In the genomic region with DNA sequence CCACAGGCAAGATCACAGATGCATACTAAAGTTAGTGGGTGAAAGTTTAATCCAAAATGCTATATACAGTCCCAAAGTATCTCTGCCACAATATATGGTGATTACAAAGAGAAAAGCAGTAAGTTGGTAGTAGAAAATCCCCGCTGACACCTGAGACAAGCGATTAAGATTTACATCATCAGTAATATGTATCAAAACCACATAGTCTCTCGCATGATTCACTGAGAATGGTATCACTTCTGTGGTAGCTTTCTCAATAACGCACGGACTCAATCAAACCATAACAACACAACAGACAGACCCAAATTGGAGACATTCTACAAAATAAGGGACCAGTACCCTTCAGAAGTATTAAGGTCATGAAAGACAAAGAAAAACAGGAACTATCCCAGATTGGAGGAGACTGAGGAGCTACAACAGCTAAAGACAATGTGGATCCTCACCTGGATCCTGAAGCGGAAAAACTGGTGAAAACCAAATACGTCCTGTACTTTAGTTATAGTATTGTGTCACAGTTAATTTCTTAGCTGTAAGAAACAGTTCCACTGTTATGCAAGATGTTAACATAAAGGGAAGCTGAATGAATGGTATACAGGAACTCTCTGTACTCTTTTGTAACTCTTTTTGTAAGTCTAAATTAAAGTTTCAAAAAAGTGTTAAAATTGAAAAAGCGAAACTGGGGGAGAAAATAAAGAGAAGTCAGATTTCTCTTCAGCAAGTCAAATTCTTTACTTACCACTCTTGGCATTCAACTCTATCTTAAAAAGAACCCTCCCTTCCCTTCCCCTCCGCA, we compare ENCODE assay signal across 13 cellular contexts. TPM values are rescaled to one million over a fixed set of nuclear protein-coding genes. Genes with fewer than 3 reads are reported as not detected.
A peak's percentile ranks its signal among the peaks of the same experiment; 100 is the strongest.
DNase-seq lines count a peak whose midpoint lies in the region; ATAC-seq and TF ChIP-seq lines count a peak whose summit lies in the region.
"Had no signal": no experiment of that assay in that cellular context is flagged by ENCODE, and none has a peak within 500 bp of the region (broad histone marks: within the 10 kb centered on the region; RNA-seq: fewer than 3 reads in every experiment).

No MANE protein-coding gene starts in this region.

- H3K18ac ChIP-seq in mesendoderm (ENCODE audit: low read length) = no peak overlapping the region

- no peak overlapping the region for H3K23ac ChIP-seq in mesendoderm (ENCODE audit: low read length)

- H3K27ac ChIP-seq in HL-60 (replicated peaks) = peak overlapping the region; percentile 80
- no peak overlapping the region for H3K27ac ChIP-seq in lung (ENCODE audit: low read depth in 1 of 2, low read length in 1 of 2)
- H3K27ac ChIP-seq in mesendoderm (ENCODE audit: low read depth, low read length) = no peak overlapping the region

- WGBS in lung, 2 donors = 28 to 64% methylated on average over 9 of the region's 9 CpGs
- WGBS in mesendoderm (ENCODE audit: extremely low coverage, insufficient coverage, low lambda C conversion rate) = no CpG with 5 or more reads among the region's 9 CpGs

- H3K4me3 ChIP-seq in HL-60 (replicated peaks; ENCODE audit: insufficient read depth, low read length) (no peak overlapping the region), lung (no peak overlapping the region), mesendoderm (ENCODE audit: low read length) (no peak overlapping the region)

- H3K27ac Mint-ChIP-seq in activated naive CD8-positive, alpha-beta T cell treated with anti-CD3 and anti-CD28 coated beads, Interleukin-2, amount 50 U/mL, for 24 hours = peak overlapping the region; percentile 6

- H3K4ac ChIP-seq in mesendoderm (ENCODE audit: low read depth, low read length) = no peak overlapping the region

- H3K4me1 ChIP-seq in lung (ENCODE audit: control insufficient read depth in 2 of 2, insufficient read depth in 2 of 2, low read length in 2 of 2) = no peaks in the 10 kb centered on the region
- no peaks in the 10 kb centered on the region for H3K4me1 ChIP-seq in mesendoderm (ENCODE audit: control insufficient read depth, low read depth, low read length)

- H3K36me3 ChIP-seq in lung (ENCODE audit: control insufficient read depth in 2 of 2, insufficient read depth in 2 of 2, low read length in 2 of 2) (peaks cover 5 to 10% of the 10 kb centered on the region in 2 donors), mesendoderm (ENCODE audit: control insufficient read depth, insufficient read depth, low read length) (no peaks in the 10 kb centered on the region)

- no peak overlapping the region for H4K8ac ChIP-seq in mesendoderm (ENCODE audit: low read depth, low read length)

- H3K4me3 Mint-ChIP-seq in activated naive CD8-positive, alpha-beta T cell treated with anti-CD3 and anti-CD28 coated beads, Interleukin-2, amount 50 U/mL, for 24 hours = no peak overlapping the region

- TF ChIP-seq CTCF in HL-60 (IDR thresholded peaks at IDR 0.05; ENCODE audit: insufficient read depth, low read length) (no peak), lung (IDR thresholded peaks at IDR 0.05; ENCODE audit: control extremely low read depth, extremely low read depth) (no peak)

- H3K56ac ChIP-seq in mesendoderm (ENCODE audit: low read length) = no peak overlapping the region

- H3K27me3 Mint-ChIP-seq in activated naive CD8-positive, alpha-beta T cell treated with anti-CD3 and anti-CD28 coated beads, Interleukin-2, amount 50 U/mL, for 24 hours = no peaks in the 10 kb centered on the region

- no peaks in the 10 kb centered on the region for H3K79me2 ChIP-seq in mesendoderm (ENCODE audit: control insufficient read depth, insufficient read depth, low read length)

- no peak overlapping the region for H2BK15ac ChIP-seq in mesendoderm (replicated peaks; ENCODE audit: low read depth)

- H3K9me3 ChIP-seq in lung (ENCODE audit: control insufficient read depth in 2 of 2, insufficient read depth in 1 of 2, low read length in 1 of 2) = no peaks in the 10 kb centered on the region

- DNase-seq in CD1c-positive myeloid dendritic cell (ENCODE audit: extremely low spot score) (peak; percentile 71), HL-60 (ENCODE audit: low read depth in 1 of 2, low spot score in 1 of 2) (peak; percentile 29 to 39), lung (ENCODE audit: low spot score) (no peak), DMS153 treated with DMSO at 0.1 percent for 48 hours (lab: John Stamatoyannopoulos, UW; ENCODE audit: unreplicated experiment) (no peak), NCI-H2227 treated with DMSO at 0.1 percent for 48 hours (lab: John Stamatoyannopoulos, UW) (no peak), mesendoderm (no peak)
- DNase-seq in activated naive CD8-positive, alpha-beta T cell treated with anti-CD3 and anti-CD28 coated beads, Interleukin-2, amount 50 U/mL, for 24 hours = no peak
- DNase-seq: aorta; COR-L47; NCI-H345; stimulated activated CD4-positive, alpha-beta T cell treated with anti-CD3 and anti-CD28 coated beads, Interleukin-1b, Interleukin-23, amount 100 ng/mL, for 48 hours; T1000 had no signal

- no peak overlapping the region for H2BK5ac ChIP-seq in mesendoderm (ENCODE audit: low read length)

- no peak overlapping the region for H4K5ac ChIP-seq in mesendoderm (ENCODE audit: low read length)

- peak; percentile 85 for ATAC-seq in activated naive CD8-positive, alpha-beta T cell treated with anti-CD3 and anti-CD28 coated beads, Interleukin-2, amount 50 U/mL, for 24 hours
- ATAC-seq in lung (ENCODE audit: insufficient read depth, low FRiP score) (peak; percentile 19), HG02623 (IDR thresholded peaks at IDR 0.05; ENCODE audit: unreplicated experiment) (no peak)

- no peak overlapping the region for H3K4me2 ChIP-seq in mesendoderm (ENCODE audit: low read length)

- H3K9me3 Mint-ChIP-seq in activated naive CD8-positive, alpha-beta T cell treated with anti-CD3 and anti-CD28 coated beads, Interleukin-2, amount 50 U/mL, for 24 hours = no peaks in the 10 kb centered on the region

- no peak overlapping the region for H2AK5ac ChIP-seq in mesendoderm (ENCODE audit: low read length)

- H2BK120ac ChIP-seq in mesendoderm (ENCODE audit: low read depth, low read length) = no peak overlapping the region

- H3K79me1 ChIP-seq in mesendoderm (ENCODE audit: low read length) = no peaks in the 10 kb centered on the region

- H3K27me3 ChIP-seq in HL-60 (ENCODE audit: insufficient read depth, poor library complexity, severe bottlenecking) (no peaks in the 10 kb centered on the region), lung (ENCODE audit: control insufficient read depth, insufficient read depth) (no peaks in the 10 kb centered on the region), mesendoderm (ENCODE audit: insufficient read depth, low read length, poor library complexity) (no peaks in the 10 kb centered on the region)

- H3K36me3 Mint-ChIP-seq in activated naive CD8-positive, alpha-beta T cell treated with anti-CD3 and anti-CD28 coated beads, Interleukin-2, amount 50 U/mL, for 24 hours (ENCODE audit: low read depth) = peaks cover 23% of the 10 kb centered on the region

- no peak overlapping the region for H3K9ac ChIP-seq in mesendoderm (ENCODE audit: low read length)

- H3K4me1 Mint-ChIP-seq in activated naive CD8-positive, alpha-beta T cell treated with anti-CD3 and anti-CD28 coated beads, Interleukin-2, amount 50 U/mL, for 24 hours = peaks cover 10% of the 10 kb centered on the region

RNA-seq across cellular contexts. Expression of a gene that starts 51.0 kb away (rescaled TPM):
- 10 to 100 TPM; 31.0 to 48.6 TPM for total RNA-seq in lung
- polyA plus RNA-seq in lung = 10 to 100 TPM in 1 of 2 donors, 1 to 10 TPM in 1; 8.1 to 24.3 TPM
- 13.0 TPM for polyA plus RNA-seq in mesendoderm (2013, experiment 1 of 2)
- polyA plus RNA-seq in mesendoderm (2013, experiment 2 of 2) = 12.6 TPM

Comparison
In these comparisons a context has a peak if more than half of its experiments do, and no peak if none do; other contexts are left out.
1. DNase-seq: peak in CD1c-positive myeloid dendritic cell (single experiment) and HL-60 (2 of 2); none in activated naive CD8-positive, alpha-beta T cell treated with anti-CD3 and anti-CD28 coated beads, Interleukin-2, amount 50 U/mL, for 24 hours (single experiment), lung (single experiment), DMS153 treated with DMSO at 0.1 percent for 48 hours (single experiment), NCI-H2227 treated with DMSO at 0.1 percent for 48 hours (single experiment) and mesendoderm (single experiment).